1 cellular context compared by ENCODE assay signal in genomic region chr1:211529011-211529410, GRCh38.
TF ChIP-seq lines count a peak whose summit lies in the region.

No MANE protein-coding gene starts in this region.

TF ChIP-seq in K562, 482 proteins besides CTCF, POLR2A, EP300 and RAD21 (continued from another document):
- TF ChIP-seq CUX1 (CRISPR knock-in tag; IDR thresholded peaks at IDR 0.05) (no peak), GATA2 (CRISPR knock-in tag; IDR thresholded peaks at IDR 0.05) (no peak)
